In the genomic region with DNA sequence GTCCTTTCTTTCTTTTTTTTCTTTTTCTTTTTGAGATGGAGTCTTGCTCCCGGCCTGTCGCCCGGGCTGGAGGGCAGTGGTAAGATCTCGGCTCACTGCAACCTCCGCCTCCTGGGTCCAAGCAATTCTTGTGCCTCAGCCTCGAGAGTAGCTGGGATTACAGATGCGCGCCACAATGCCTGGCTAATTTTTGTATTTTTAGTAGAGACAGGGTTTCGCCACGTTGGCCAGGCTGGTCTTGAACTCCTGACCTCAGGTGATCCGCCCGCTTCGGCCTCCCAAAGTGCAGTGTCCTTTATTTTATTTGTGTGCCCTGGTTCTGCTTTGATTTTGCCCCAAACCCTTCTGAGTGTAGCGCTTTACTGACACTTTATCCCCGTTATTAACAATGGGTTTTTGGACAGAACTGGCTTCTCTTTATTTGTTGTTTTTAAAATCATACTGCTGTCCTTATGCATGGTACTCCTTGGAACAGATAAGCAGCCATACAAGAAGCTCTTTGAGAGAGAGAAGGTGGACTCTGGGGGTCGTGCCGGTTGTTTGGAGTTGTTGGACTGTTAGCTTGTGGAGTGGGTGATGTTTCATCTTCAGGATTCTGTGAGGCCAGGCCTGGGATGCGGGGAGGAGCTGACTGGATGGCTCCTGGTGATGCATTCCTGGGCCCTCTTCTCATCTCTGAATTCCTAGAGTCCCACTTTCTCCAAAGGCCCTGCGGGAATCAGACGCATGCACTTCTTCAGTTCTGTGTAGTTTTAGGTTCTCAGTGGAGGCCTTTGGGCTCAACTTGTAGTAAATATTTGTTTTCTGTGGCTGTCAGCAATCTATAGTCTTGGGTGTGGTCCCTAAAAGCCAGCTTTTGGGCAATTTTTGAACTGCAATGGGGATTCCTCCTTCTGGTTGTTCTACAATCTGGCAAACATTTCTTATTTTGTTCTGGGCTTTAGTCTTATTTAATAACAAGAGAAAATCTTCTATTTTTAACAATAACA, we compare ENCODE assay signal across 9 cellular contexts. TPM values are rescaled to one million over a fixed set of nuclear protein-coding genes. Genes with fewer than 3 reads are reported as not detected.
DNase-seq lines count a peak whose midpoint lies in the region; TF ChIP-seq lines count a peak whose summit lies in the region.
"Had no signal": no experiment of that assay in that cellular context is flagged by ENCODE, and none has a peak within 500 bp of the region (broad histone marks: within the 10 kb centered on the region; RNA-seq: fewer than 3 reads in every experiment).

No MANE protein-coding gene starts in this region.

- 75% methylated on average over 20 of the region's 20 CpGs for WGBS in smooth muscle cell (ENCODE audit: low lambda C conversion rate)
- 93 to 96% (median 95%) methylated on average over 20 of the region's 20 CpGs for WGBS in ovary, 3 donors

- H3F3A ChIP-seq in smooth muscle cell (ENCODE audit: low read depth), result peaks cover 9% of the 10 kb centered on the region

- DNase-seq in activated CD4-positive, alpha-beta T cell treated with anti-CD3 and anti-CD28 coated beads, Interleukin-2, amount 10 ng/mL, durations not matched to agents 7 days and 5 days, result no peak
- DNase-seq in activated CD4-positive, alpha-beta T cell treated with anti-CD3 and anti-CD28 coated beads for 4 hours, result no peak
- peak; percentile 37 for DNase-seq in NB4 (ENCODE audit: low read depth)
- DNase-seq in colonic mucosa, result no peak
- DNase-seq in smooth muscle cell (lab: John Stamatoyannopoulos, UW; ENCODE audit: unreplicated experiment), result no peak
- no peak for DNase-seq in DMS153 (lab: John Stamatoyannopoulos, UW)
- DNase-seq in stimulated activated CD4-positive, alpha-beta T cell treated with anti-CD3 and anti-CD28 coated beads, Interleukin-12 subunit alpha, Interleukin-12 subunit beta, amount 100 ng/mL, for 4 hours, result no peak
- no peak for DNase-seq in ovary
- DNase-seq: MV-4-11 had no signal

- H3K27ac Mint-ChIP-seq in activated CD4-positive, alpha-beta T cell treated with anti-CD3 and anti-CD28 coated beads, Interleukin-2, amount 10 ng/mL, durations not matched to agents 7 days and 5 days, result peak overlapping the region; percentile 84

- peak overlapping the region; percentile 85 for H3K4me2 ChIP-seq in smooth muscle cell

- TF ChIP-seq POLR2A in NB4 (IDR thresholded peaks at IDR 0.05; ENCODE audit: extremely low read depth, insufficient read length) (no peak), ovary (IDR thresholded peaks at IDR 0.05) (no peak)

- H3K4me3 ChIP-seq in NB4 (ENCODE audit: low read depth, low read length) (peak overlapping the region; percentile 84), colonic mucosa (peak overlapping the region; percentile 4), smooth muscle cell (peak overlapping the region; percentile 42), ovary (no peak overlapping the region)

- H3K27me3 Mint-ChIP-seq in activated CD4-positive, alpha-beta T cell treated with anti-CD3 and anti-CD28 coated beads, Interleukin-2, amount 10 ng/mL, durations not matched to agents 7 days and 5 days, result peaks cover 2% of the 10 kb centered on the region

- H4K20me1 ChIP-seq in smooth muscle cell (ENCODE audit: low read depth), result peaks cover 14% of the 10 kb centered on the region

- peak overlapping the region; percentile 97 for H3K4me3 Mint-ChIP-seq in activated CD4-positive, alpha-beta T cell treated with anti-CD3 and anti-CD28 coated beads, Interleukin-2, amount 10 ng/mL, durations not matched to agents 7 days and 5 days

- TF ChIP-seq CTCF in NB4 (IDR thresholded peaks at IDR 0.05; ENCODE audit: low read depth, low read length), result no peak
- TF ChIP-seq CTCF in colonic mucosa (IDR thresholded peaks at IDR 0.05), result no peak
- TF ChIP-seq CTCF in smooth muscle cell (IDR thresholded peaks at IDR 0.05; ENCODE audit: borderline replicate concordance, insufficient read depth, poor library complexity, severe bottlenecking), result no peak
- TF ChIP-seq CTCF in ovary (IDR thresholded peaks at IDR 0.05), result no peak

- H3K9ac ChIP-seq in colonic mucosa (ENCODE audit: low read depth in 2 of 2, low read length in 2 of 2) (no peak overlapping the region), smooth muscle cell (ENCODE audit: low read depth) (peak overlapping the region; percentile 42)

- peaks cover 87% of the 10 kb centered on the region for H3K4me1 Mint-ChIP-seq in activated CD4-positive, alpha-beta T cell treated with anti-CD3 and anti-CD28 coated beads, Interleukin-2, amount 10 ng/mL, durations not matched to agents 7 days and 5 days

- peaks cover 19% of the 10 kb centered on the region for H3K36me3 Mint-ChIP-seq in activated CD4-positive, alpha-beta T cell treated with anti-CD3 and anti-CD28 coated beads, Interleukin-2, amount 10 ng/mL, durations not matched to agents 7 days and 5 days (ENCODE audit: low read depth)

- intact Hi-C loops in colonic mucosa (cut with DNase I) (no loop called here), ovary (cut with DNase I) (no loop called here)

- no peaks in the 10 kb centered on the region for H3K27me3 ChIP-seq in colonic mucosa
- H3K27me3 ChIP-seq in smooth muscle cell (ENCODE audit: low read depth), result no peaks in the 10 kb centered on the region
- H3K27me3 ChIP-seq in ovary, result no peaks in the 10 kb centered on the region

- H3K27ac ChIP-seq in colonic mucosa (peak overlapping the region; percentile 54), smooth muscle cell (ENCODE audit: low read depth) (peak overlapping the region; percentile 86), ovary (no peak overlapping the region)

- H3K4me1 ChIP-seq in colonic mucosa (peaks cover 11% of the 10 kb centered on the region), smooth muscle cell (ENCODE audit: low read depth) (peaks cover 15% of the 10 kb centered on the region), ovary (ENCODE audit: insufficient read depth) (peaks cover 6% of the 10 kb centered on the region)

- POLR2A ChIA-PET in activated CD4-positive, alpha-beta T cell treated with anti-CD3 and anti-CD28 coated beads, Interleukin-2, amount 10 ng/mL, durations not matched to agents 7 days and 5 days (lab: Charles Lee), result interaction anchor here (1.0 kb wide), 1 partner anchor 30 kb away, joined by 3 read pairs; no protein-coding TSS in a partner anchor

- no peak for TF ChIP-seq EP300 in ovary (IDR thresholded peaks at IDR 0.05)

- CTCF ChIA-PET in activated CD4-positive, alpha-beta T cell treated with anti-CD3 and anti-CD28 coated beads, Interleukin-2, amount 10 ng/mL, durations not matched to agents 7 days and 5 days (lab: Charles Lee), result interaction anchor here (0.6 to 0.8 kb wide), 2 partner anchors 31 to 50 kb away, joined by 3 read pairs; partner anchors contain the start of gene SLU7

- H2AFZ ChIP-seq in smooth muscle cell (ENCODE audit: low read depth), result no peak overlapping the region

- H3K9me3 Mint-ChIP-seq in activated CD4-positive, alpha-beta T cell treated with anti-CD3 and anti-CD28 coated beads, Interleukin-2, amount 10 ng/mL, durations not matched to agents 7 days and 5 days, result no peaks in the 10 kb centered on the region

- peaks cover 59% of the 10 kb centered on the region for H3K79me2 ChIP-seq in smooth muscle cell (ENCODE audit: low read depth)

- no peaks in the 10 kb centered on the region for H3K36me3 ChIP-seq in colonic mucosa
- no peaks in the 10 kb centered on the region for H3K36me3 ChIP-seq in smooth muscle cell (ENCODE audit: low read depth)
- no peaks in the 10 kb centered on the region for H3K36me3 ChIP-seq in ovary

- H3K9me3 ChIP-seq in colonic mucosa, result no peaks in the 10 kb centered on the region
- H3K9me3 ChIP-seq in smooth muscle cell (replicated peaks; ENCODE audit: low read depth), result no peaks in the 10 kb centered on the region
- H3K9me3 ChIP-seq in ovary, result no peaks in the 10 kb centered on the region

RNA-seq across cellular contexts. Expression of gene PTTG1, which starts 47.8 kb away (rescaled TPM):
- 100 to 1,000 TPM; 160 to 189 TPM for total RNA-seq in activated CD4-positive, alpha-beta T cell treated with anti-CD3 and anti-CD28 coated beads, Interleukin-2, amount 10 ng/mL, durations not matched to agents 7 days and 5 days
- total RNA-seq in colonic mucosa (100 to 1,000 TPM in 1 of 2 donors, 10 to 100 TPM in 1; 37.0 to 104 TPM), smooth muscle cell (61.5 and 98.7 TPM in 2 replicates), ovary (10 to 100 TPM in 1 of 7 donors, 1 to 10 TPM in 3, under 1 TPM in 2, not detected in 1; 0.77 to 12.9 (median 2.7) TPM)
- polyA plus RNA-seq in smooth muscle cell (81.9 and 92.3 TPM in 2 replicates), ovary (10 to 100 TPM in 1 of 2 donors, 1 to 10 TPM in 1; 4.0 to 10.2 TPM)

RNA-seq across cellular contexts. Expression of gene SLU7, which starts 50.6 kb away (rescaled TPM):
- 10 to 100 TPM; 63.5 to 64.6 TPM for total RNA-seq in activated CD4-positive, alpha-beta T cell treated with anti-CD3 and anti-CD28 coated beads, Interleukin-2, amount 10 ng/mL, durations not matched to agents 7 days and 5 days
- total RNA-seq in colonic mucosa, result 10 to 100 TPM; 31.5 to 48.8 TPM
- total RNA-seq in smooth muscle cell, result 48.1 and 67.0 TPM in 2 replicates
- 46.3 and 50.3 TPM in 2 replicates for polyA plus RNA-seq in smooth muscle cell
- 10 to 100 TPM; 25.8 to 53.7 (median 32.8) TPM for total RNA-seq in ovary
- 10 to 100 TPM; 26.9 to 30.9 TPM for polyA plus RNA-seq in ovary

Comparison
In these comparisons a context has a peak if more than half of its experiments do, and no peak if none do; other contexts are left out.
1. H3K27ac ChIP-seq: peak in colonic mucosa (single experiment) and smooth muscle cell (single experiment); none in ovary (0 of 2).